Comparison of ENCODE assay signal across 13 cellular contexts in the genomic region with DNA sequence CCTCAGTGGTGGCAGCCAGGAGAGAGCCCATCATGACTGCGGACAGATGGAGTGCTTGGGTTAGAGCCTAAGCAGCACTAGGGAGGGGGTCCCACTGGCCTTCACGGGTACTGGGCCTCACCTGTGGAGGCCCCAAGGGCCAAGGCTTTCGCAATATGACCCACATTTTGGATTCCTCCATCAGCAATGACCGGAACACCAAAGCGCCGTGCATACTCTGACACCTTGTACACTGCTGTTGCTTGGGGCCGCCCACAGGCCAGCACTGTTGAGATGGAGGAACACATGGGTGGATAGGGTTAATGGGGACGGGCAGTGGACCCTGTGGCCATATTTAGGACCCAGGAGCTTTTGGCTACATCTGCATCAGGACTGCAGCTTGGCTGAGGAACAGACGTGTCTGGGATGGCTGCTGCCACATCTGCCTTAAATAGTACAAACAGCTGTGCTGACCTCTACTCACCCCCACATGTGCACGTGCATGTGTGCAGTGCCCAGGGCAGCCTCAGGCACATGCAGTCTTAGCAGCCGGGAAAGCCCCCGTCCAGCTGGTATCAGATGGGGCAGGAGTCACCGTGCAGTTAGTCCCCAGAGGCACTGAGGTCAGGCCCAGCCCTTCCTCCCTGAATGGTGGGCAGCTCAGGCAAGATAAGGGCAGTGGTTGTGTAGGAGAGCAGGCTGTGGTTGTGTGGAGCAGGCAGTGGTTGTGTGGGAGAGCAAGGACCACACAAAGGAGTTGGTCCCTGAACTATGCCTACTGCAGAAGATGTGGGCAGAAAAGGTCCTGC. TPM values are rescaled to one million over a fixed set of nuclear protein-coding genes. Genes with fewer than 3 reads are reported as not detected.
A peak's percentile ranks its signal among the peaks of the same experiment; 100 is the strongest.
DNase-seq lines count a peak whose midpoint lies in the region; ATAC-seq, FAIRE-seq and TF ChIP-seq lines count a peak whose summit lies in the region.
"Had no signal": no experiment of that assay in that cellular context is flagged by ENCODE, and none has a peak within 500 bp of the region (broad histone marks: within the 10 kb centered on the region; RNA-seq: fewer than 3 reads in every experiment).

No MANE protein-coding gene starts in this region.

- CTCF ChIA-PET in A549 (lab: Yijun Ruan, JAX): interaction anchor here (0.6 to 30.1 kb wide), 3 partner anchors 15 to 69 kb away, joined by 3 to 385 read pairs (median 4); partner anchors contain the start of genes P4HTM and QRICH1

- intact Hi-C loops in left lung (cut with DNase I): no loop called here
- intact Hi-C loops in esophagus muscularis mucosa (cut with DNase I): no loop called here

- H3K4me3 Mint-ChIP-seq in effector memory CD8-positive, alpha-beta T cell: no peak overlapping the region

- no peak overlapping the region for H3K4me2 ChIP-seq in A549

- H3K4me1 ChIP-seq in A549 (peaks cover 24% of the 10 kb centered on the region), left lung (peaks cover 24 to 65% of the 10 kb centered on the region in 2 donors), esophagus muscularis mucosa (peaks cover 37 to 66% (median 54%) of the 10 kb centered on the region in 4 donors)

- H3K27me3 Mint-ChIP-seq in effector memory CD8-positive, alpha-beta T cell: no peaks in the 10 kb centered on the region

- peaks cover 86% of the 10 kb centered on the region for H3K36me3 Mint-ChIP-seq in effector memory CD8-positive, alpha-beta T cell (ENCODE audit: insufficient read depth)

- peak overlapping the region; percentile 91 to 99 for H3K27ac Mint-ChIP-seq in effector memory CD8-positive, alpha-beta T cell

- H3K27ac ChIP-seq in A549: no peak overlapping the region
- H3K27ac ChIP-seq in left lung: no peak overlapping the region
- no peak overlapping the region for H3K27ac ChIP-seq in esophagus muscularis mucosa (replicated peaks in 1 of 4)
- H3K27ac ChIP-seq: prostate gland, vagina had no signal

- 91% methylated on average over 7 of the region's 13 CpGs for WGBS in A549 (ENCODE audit: missing lambda C conversion rate)
- 71% methylated on average over 12 of the region's 13 CpGs for WGBS in esophagus muscularis mucosa

- H3K9me3 ChIP-seq in A549: no peaks in the 10 kb centered on the region
- H3K9me3 ChIP-seq in left lung: no peaks in the 10 kb centered on the region
- no peaks in the 10 kb centered on the region for H3K9me3 ChIP-seq in esophagus muscularis mucosa
- H3K9me3 ChIP-seq: prostate gland, vagina had no signal

- TF ChIP-seq POLR2A in A549 (IDR thresholded peaks at IDR 0.05; ENCODE audit: low read length) (peak; percentile 18; the same call in 1 of the 2 replicates), GM12891 (IDR thresholded peaks at IDR 0.05; ENCODE audit: low read depth, low read length) (peak; percentile 78), esophagus muscularis mucosa (IDR thresholded peaks at IDR 0.05; ENCODE audit: low read depth) (no peak)

- no peak for FAIRE-seq in A549 (lab: Jason Lieb, UNC)
- FAIRE-seq in GM12891 (lab: Jason Lieb, UNC): no peak

- TF ChIP-seq EP300 in A549 (IDR thresholded peaks at IDR 0.05) (no peak), esophagus muscularis mucosa (IDR thresholded peaks at IDR 0.05) (no peak)

- H3K27me3 ChIP-seq in left lung (no peaks in the 10 kb centered on the region), esophagus muscularis mucosa (no peaks in the 10 kb centered on the region)
- H3K27me3 ChIP-seq: vagina had no signal

- TF ChIP-seq CTCF in A549 (IDR thresholded peaks at IDR 0.05): no peak
- no peak for TF ChIP-seq CTCF in left lung (IDR thresholded peaks at IDR 0.05)
- no peak for TF ChIP-seq CTCF in esophagus muscularis mucosa (IDR thresholded peaks at IDR 0.05)

- POLR2A ChIA-PET in A549 (lab: Yijun Ruan, JAX): interaction anchor here (1.4 to 2.2 kb wide), 2 partner anchors 15 to 69 kb away, joined by 3 to 7 read pairs; partner anchors contain the start of gene QRICH1

- H3K4me3 ChIP-seq in A549: no peak overlapping the region
- no peak overlapping the region for H3K4me3 ChIP-seq in left lung
- no peak overlapping the region for H3K4me3 ChIP-seq in esophagus muscularis mucosa
- H3K4me3 ChIP-seq: prostate gland, vagina had no signal

- no peaks in the 10 kb centered on the region for H3K9me3 Mint-ChIP-seq in effector memory CD8-positive, alpha-beta T cell

- no peak for TF ChIP-seq RAD21 in A549 (conservative IDR thresholded peaks at IDR 0.05 in 1 of 2, IDR thresholded peaks at IDR 0.05 in 1 of 2)

- peaks cover 38 to 41% of the 10 kb centered on the region in 2 donors for H3K4me1 Mint-ChIP-seq in effector memory CD8-positive, alpha-beta T cell (ENCODE audit: low read depth in 2 of 2)

- peaks cover 0 to 51% of the 10 kb centered on the region in 2 donors for H3K36me3 ChIP-seq in left lung
- peaks cover 20 to 58% (median 48%) of the 10 kb centered on the region in 4 donors for H3K36me3 ChIP-seq in esophagus muscularis mucosa

- no peak for ATAC-seq in A549
- ATAC-seq in effector memory CD8-positive, alpha-beta T cell (replicated peaks): no peak
- no peak for ATAC-seq in left lung

- DNase-seq in A549 (ENCODE audit: low read depth in 1 of 2, low spot score in 1 of 2): no peak
- no peak for DNase-seq in GM12891 (ENCODE audit: insufficient read length, low spot score)
- DNase-seq in RPMI7951 (ENCODE audit: low read depth): peak; percentile 66
- no peak for DNase-seq in effector memory CD8-positive, alpha-beta T cell
- no peak for DNase-seq in NCI-H69 (lab: John Stamatoyannopoulos, UW)
- DNase-seq in left lung: no peak
- DNase-seq in esophagus muscularis mucosa (ENCODE audit: extremely low spot score): no peak
- no peak for DNase-seq in GM19238 (ENCODE audit: insufficient read length, low spot score)
- DNase-seq: C1 segment of cervical spinal cord, NCI-H2227 treated with DMSO at 0.1 percent for 48 hours had no signal

TF ChIP-seq in A549, 52 proteins besides CTCF, POLR2A, EP300 and RAD21 (continues in another document):
- TF ChIP-seq CEBPB (IDR thresholded peaks at IDR 0.05): 0 out of 4 replicates have a peak, but pooled peaks of 1 of the 2 experiments have one; percentile 37

TF ChIP-seq in GM12891, 5 proteins besides CTCF, POLR2A, EP300 and RAD21:
- TF ChIP-seq POLR2AphosphoS5 (IDR thresholded peaks at IDR 0.05; ENCODE audit: low read depth, low read length) (0 out of 2 replicates have a peak, but pooled peaks have one; percentile 60), TAF1 (IDR thresholded peaks at IDR 0.05; ENCODE audit: low read depth, low read length) (no peak), SPI1 (IDR thresholded peaks at IDR 0.05; ENCODE audit: low read depth, low read length) (no peak), PAX5 (IDR thresholded peaks at IDR 0.05; ENCODE audit: insufficient read depth, low read length, severe bottlenecking) (no peak)

RNA-seq across cellular contexts. Expression of gene NDUFAF3, which starts 3.3 kb away (rescaled TPM):
- polyA plus RNA-seq in A549 (2011; rRNA removed) (44.3 and 46.5 TPM in 2 replicates), A549 (2017; fragmentation: RNase III; extraction: RNeasy Plus Mini Kit Qiagen cat#74134 plus additional on column Dnase treatment) (68.1 to 76.9 TPM (median 71.4 TPM) in 3 replicates)
- polyA plus RNA-seq in A549 (2012; cell fraction: cytosol; rRNA removed): 117 and 142 TPM in 2 replicates
- polyA plus RNA-seq in A549 (2012; cell fraction: nucleus; rRNA removed): 75.9 and 117 TPM in 2 replicates
- 52.6 and 55.7 TPM in 2 replicates for polyA minus RNA-seq in A549 (2011; rRNA and poly(A)+ RNA removed)
- polyA plus RNA-seq in GM12891 (2012; ENCODE audit: low read depth, missing spikeins): 105 TPM
- 260 and 301 TPM in 2 replicates for total RNA-seq in RPMI7951 (2014; rRNA removed; shearing (Covaris generic))
- total RNA-seq in left lung (10 to 100 TPM; 83.8 to 92.2 TPM), esophagus muscularis mucosa (100 to 1,000 TPM in 3 of 4 donors, 10 to 100 TPM in 1; 90.9 to 142 (median 116) TPM)

RNA-seq across cellular contexts. Expression of gene IMPDH2, which starts 4.0 kb away (rescaled TPM):
- polyA plus RNA-seq in A549 (2011; rRNA removed) (212 and 222 TPM in 2 replicates), A549 (2017; fragmentation: RNase III; extraction: RNeasy Plus Mini Kit Qiagen cat#74134 plus additional on column Dnase treatment) (175 to 203 TPM (median 177 TPM) in 3 replicates)
- polyA plus RNA-seq in A549 (2012; cell fraction: cytosol; rRNA removed): 207 and 237 TPM in 2 replicates
- 220 and 246 TPM in 2 replicates for polyA plus RNA-seq in A549 (2012; cell fraction: nucleus; rRNA removed)
- polyA minus RNA-seq in A549 (2011; rRNA and poly(A)+ RNA removed): 336 and 390 TPM in 2 replicates
- 251 TPM for polyA plus RNA-seq in GM12891 (2012; ENCODE audit: low read depth, missing spikeins)
- 305 and 426 TPM in 2 replicates for total RNA-seq in RPMI7951 (2014; rRNA removed; shearing (Covaris generic))
- total RNA-seq in left lung (100 to 1,000 TPM; 136 to 187 TPM), esophagus muscularis mucosa (100 to 1,000 TPM in 3 of 4 donors, 10 to 100 TPM in 1; 71.0 to 174 (median 123) TPM)

RNA-seq across cellular contexts. Expression of gene DALRD3, which starts 6.8 kb away (rescaled TPM):
- polyA plus RNA-seq in A549 (2011; rRNA removed) (35.8 and 47.1 TPM in 2 replicates), A549 (2017; fragmentation: RNase III; extraction: RNeasy Plus Mini Kit Qiagen cat#74134 plus additional on column Dnase treatment) (20.1 to 21.4 TPM (median 20.5 TPM) in 3 replicates)
- 41.1 and 49.9 TPM in 2 replicates for polyA plus RNA-seq in A549 (2012; cell fraction: cytosol; rRNA removed)
- 126 and 127 TPM in 2 replicates for polyA plus RNA-seq in A549 (2012; cell fraction: nucleus; rRNA removed)
- polyA minus RNA-seq in A549 (2011; rRNA and poly(A)+ RNA removed): 60.7 and 76.0 TPM in 2 replicates
- 22.2 TPM for polyA plus RNA-seq in GM12891 (2012; ENCODE audit: low read depth, missing spikeins)
- total RNA-seq in RPMI7951 (2014; rRNA removed; shearing (Covaris generic)): 46.4 and 54.9 TPM in 2 replicates
- total RNA-seq in left lung (10 to 100 TPM; 23.6 to 24.5 TPM), esophagus muscularis mucosa (10 to 100 TPM; 12.4 to 31.5 (median 20.1) TPM)

RNA-seq across cellular contexts. Expression of gene WDR6, which starts 18.0 kb away (rescaled TPM):
- polyA plus RNA-seq in A549 (2011; rRNA removed) (64.2 and 80.5 TPM in 2 replicates), A549 (2017; fragmentation: RNase III; extraction: RNeasy Plus Mini Kit Qiagen cat#74134 plus additional on column Dnase treatment) (97.6 to 106 TPM (median 99.6 TPM) in 3 replicates)
- 105 and 126 TPM in 2 replicates for polyA plus RNA-seq in A549 (2012; cell fraction: cytosol; rRNA removed)
- 629 and 659 TPM in 2 replicates for polyA plus RNA-seq in A549 (2012; cell fraction: nucleus; rRNA removed)
- polyA minus RNA-seq in A549 (2011; rRNA and poly(A)+ RNA removed): 96.2 and 100 TPM in 2 replicates
- polyA plus RNA-seq in GM12891 (2012; ENCODE audit: low read depth, missing spikeins): 126 TPM
- total RNA-seq in RPMI7951 (2014; rRNA removed; shearing (Covaris generic)): 44.7 and 49.5 TPM in 2 replicates
- total RNA-seq in left lung (100 to 1,000 TPM; 156 to 190 TPM), esophagus muscularis mucosa (100 to 1,000 TPM in 1 of 4 donors, 10 to 100 TPM in 3; 77.2 to 101 (median 89.0) TPM)

RNA-seq across cellular contexts. Expression of gene P4HTM, which starts 35.2 kb away (rescaled TPM):
- polyA plus RNA-seq in A549 (2011; rRNA removed): 16.4 and 18.9 TPM in 2 replicates
- polyA plus RNA-seq in A549 (2012; cell fraction: cytosol; rRNA removed): 23.9 and 26.5 TPM in 2 replicates
- 77.9 and 98.6 TPM in 2 replicates for polyA plus RNA-seq in A549 (2012; cell fraction: nucleus; rRNA removed)
- 12.1 to 14.4 TPM (median 13.8 TPM) in 3 replicates for polyA plus RNA-seq in A549 (2017; fragmentation: RNase III; extraction: RNeasy Plus Mini Kit Qiagen cat#74134 plus additional on column Dnase treatment)
- 26.4 and 30.0 TPM in 2 replicates for polyA minus RNA-seq in A549 (2011; rRNA and poly(A)+ RNA removed)
- polyA plus RNA-seq in GM12891 (2012; ENCODE audit: low read depth, missing spikeins): 17.9 TPM
- 3.3 and 4.0 TPM in 2 replicates for total RNA-seq in RPMI7951 (2014; rRNA removed; shearing (Covaris generic))
- total RNA-seq in left lung: 10 to 100 TPM; 40.2 to 41.8 TPM
- total RNA-seq in esophagus muscularis mucosa: 10 to 100 TPM; 25.3 to 46.4 (median 35.2) TPM
- total RNA-seq: SK-MEL-5 had no signal
